1 cellular context compared by ENCODE assay signal in the genomic region with DNA sequence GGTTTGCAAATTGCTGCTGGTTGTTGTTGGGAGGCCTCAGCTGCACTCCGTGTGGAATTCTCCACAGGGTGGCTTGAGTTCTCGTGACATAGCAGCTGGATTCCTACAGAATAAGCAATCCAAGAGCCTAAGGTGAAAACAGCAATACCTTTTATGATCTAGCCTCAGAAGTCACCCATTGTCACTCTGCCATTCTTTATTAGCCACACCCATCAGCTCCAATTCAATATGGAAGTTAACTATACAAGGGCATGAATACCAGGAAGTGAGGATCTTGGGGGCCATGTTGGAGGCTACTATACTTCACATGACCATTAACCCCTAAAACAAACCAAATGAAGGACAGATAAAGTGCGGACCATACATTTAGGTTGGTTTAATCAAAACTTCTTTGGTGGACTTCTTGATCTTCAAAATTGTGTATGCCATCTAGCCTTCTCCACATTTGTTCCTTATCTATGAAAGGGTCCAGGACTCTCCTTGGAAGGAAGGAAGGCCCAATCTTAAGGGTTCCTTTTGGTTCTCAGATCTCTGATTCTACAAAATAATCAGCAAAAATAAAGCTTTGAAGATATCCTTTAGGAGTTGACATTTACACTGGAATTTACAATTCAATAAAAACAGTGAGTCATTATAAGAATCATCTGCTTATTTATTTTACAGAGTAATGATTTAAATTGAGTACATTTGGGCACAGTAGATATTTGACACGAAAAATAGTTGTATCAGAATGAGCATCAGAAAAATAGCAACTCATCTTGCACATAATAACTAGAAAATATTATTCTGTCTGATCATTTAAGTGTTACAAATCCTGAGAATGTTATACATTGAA.
TF ChIP-seq lines count a peak whose summit lies in the region.

No MANE protein-coding gene starts in this region.

TF ChIP-seq in H1, 55 proteins besides CTCF, POLR2A, EP300 and RAD21:
- peak; percentile 15; the same call in 1 of the 2 replicates for TF ChIP-seq YY1 (IDR thresholded peaks at IDR 0.05; ENCODE audit: low read depth, low read length)
- no peak for TF ChIP-seq KDM1A (IDR thresholded peaks at IDR 0.05; ENCODE audit: borderline replicate concordance, low read length)
